In genomic region chr17:17030515-17031211, GRCh38 we compare ENCODE assay signal across 16 cellular contexts. TPM values are rescaled to one million over a fixed set of nuclear protein-coding genes. Genes with fewer than 3 reads are reported as not detected.
DNase-seq lines count a peak whose midpoint lies in the region; ATAC-seq and TF ChIP-seq lines count a peak whose summit lies in the region.
"Had no signal": no experiment of that assay in that cellular context is flagged by ENCODE, and none has a peak within 500 bp of the region (broad histone marks: within the 10 kb centered on the region; RNA-seq: fewer than 3 reads in every experiment).

No MANE protein-coding gene starts in this region.

- intact Hi-C loops in Right ventricle myocardium superior (cut with DNase I) (no loop called here), Right ventricle myocardium inferior (cut with DNase I) (loop anchor here (1.0 kb wide), 1 partner anchor 8 kb away; no protein-coding TSS in a partner anchor), ascending aorta (cut with DNase I) (no loop called here)

- no peak overlapping the region for H3K4me2 ChIP-seq in mesendoderm (ENCODE audit: low read length)

- no peak overlapping the region for H4K8ac ChIP-seq in mesendoderm (ENCODE audit: low read depth, low read length)

- H3K9me3 ChIP-seq in ascending aorta: no peaks in the 10 kb centered on the region
- H3K9me3 ChIP-seq: body of pancreas had no signal

- TF ChIP-seq CTCF in ascending aorta (IDR thresholded peaks at IDR 0.05): no peak

- H3K9ac ChIP-seq in mesendoderm (ENCODE audit: low read length): no peak overlapping the region

- no peaks in the 10 kb centered on the region for H3K79me1 ChIP-seq in mesendoderm (ENCODE audit: low read length)

- H3K23ac ChIP-seq in mesendoderm (ENCODE audit: low read length): no peak overlapping the region

- H3K27ac ChIP-seq in ascending aorta (peak overlapping the region; percentile 51 to 55), mesendoderm (ENCODE audit: low read depth, low read length) (no peak overlapping the region)

- H2AK5ac ChIP-seq in mesendoderm (ENCODE audit: low read length): peak overlapping the region; percentile 19

- DNase-seq in Right ventricle myocardium superior: peak; percentile 21
- DNase-seq in Right ventricle myocardium inferior (ENCODE audit: missing footprints): no peak
- no peak for DNase-seq in ascending aorta (ENCODE audit: low spot score in 2 of 2)
- peak; percentile 81 for DNase-seq in mesendoderm
- DNase-seq in H7: no peak
- no peak for DNase-seq in DMS 273 treated with DMSO at 0.1 percent for 48 hours (lab: John Stamatoyannopoulos, UW)
- DNase-seq: body of pancreas; EL; erythroblast; immature natural killer cell; NCI-H1930; stimulated activated naive CD8-positive, alpha-beta T cell treated with anti-CD3 and anti-CD28 coated beads, Interleukin-15, Interleukin-2, amounts not matched to agents 100 U/mL and 50 U/mL, for 24 hours had no signal

- H3K27me3 ChIP-seq in ascending aorta (no peaks in the 10 kb centered on the region), mesendoderm (ENCODE audit: insufficient read depth, low read length, poor library complexity) (no peaks in the 10 kb centered on the region), H7 (ENCODE audit: control insufficient read depth, insufficient read depth, low read length) (no peaks in the 10 kb centered on the region)
- H3K27me3 ChIP-seq: body of pancreas had no signal

- H3K4me1 ChIP-seq in ascending aorta (peaks cover 9 to 20% of the 10 kb centered on the region in 2 donors), mesendoderm (ENCODE audit: control insufficient read depth, low read depth, low read length) (peaks cover 15% of the 10 kb centered on the region)

- H3K18ac ChIP-seq in mesendoderm (ENCODE audit: low read length): no peak overlapping the region

- H2BK120ac ChIP-seq in mesendoderm (ENCODE audit: low read depth, low read length): no peak overlapping the region

- no peak overlapping the region for H3K4ac ChIP-seq in mesendoderm (ENCODE audit: low read depth, low read length)

- H3K56ac ChIP-seq in mesendoderm (ENCODE audit: low read length): peak overlapping the region; percentile 30

- no peak overlapping the region for H2BK15ac ChIP-seq in mesendoderm (replicated peaks; ENCODE audit: low read depth)

- no peak overlapping the region for H3K4me3 ChIP-seq in ascending aorta
- no peak overlapping the region for H3K4me3 ChIP-seq in mesendoderm (ENCODE audit: low read length)
- no peak overlapping the region for H3K4me3 ChIP-seq in H7 (ENCODE audit: insufficient read depth, low read depth, low read length)
- H3K4me3 ChIP-seq: body of pancreas had no signal

- no CpG with 5 or more reads among the region's 12 CpGs for WGBS in mesendoderm (ENCODE audit: extremely low coverage, insufficient coverage, low lambda C conversion rate)

- no peak for ATAC-seq in Right ventricle myocardium superior (ENCODE audit: poor library complexity)
- no peak for ATAC-seq in Right ventricle myocardium inferior
- ATAC-seq in HG02798 (IDR thresholded peaks at IDR 0.05; ENCODE audit: poor library complexity, unreplicated experiment): no peak
- ATAC-seq in GM19397 (IDR thresholded peaks at IDR 0.05; ENCODE audit: unreplicated experiment): no peak
- ATAC-seq: body of pancreas; stimulated activated naive CD8-positive, alpha-beta T cell treated with anti-CD3 and anti-CD28 coated beads, Interleukin-15, Interleukin-2, amounts not matched to agents 100 U/mL and 50 U/mL, for 24 hours had no signal

- H2BK5ac ChIP-seq in mesendoderm (ENCODE audit: low read length): peak overlapping the region; percentile 33

- H3K36me3 ChIP-seq in ascending aorta: no peaks in the 10 kb centered on the region
- H3K36me3 ChIP-seq in mesendoderm (ENCODE audit: control insufficient read depth, insufficient read depth, low read length): no peaks in the 10 kb centered on the region
- H3K36me3 ChIP-seq in H7 (replicated peaks; ENCODE audit: control insufficient read depth, insufficient read depth, low read length): no peaks in the 10 kb centered on the region

- H4K5ac ChIP-seq in mesendoderm (ENCODE audit: low read length): no peak overlapping the region

- H3K79me2 ChIP-seq in mesendoderm (ENCODE audit: control insufficient read depth, insufficient read depth, low read length): no peaks in the 10 kb centered on the region

RNA-seq across cellular contexts. Expression of gene MPRIP, which starts 11.6 kb away (rescaled TPM):
- total RNA-seq in Right ventricle myocardium superior (280 TPM), Right ventricle myocardium inferior (312 TPM), ascending aorta (246 TPM)
- polyA plus RNA-seq in mesendoderm (2013, experiment 1 of 2): 95.9 TPM
- polyA plus RNA-seq in mesendoderm (2013, experiment 2 of 2): 94.7 TPM
- total RNA-seq in H7 (2014; rRNA removed; shearing (Covaris generic)): 70.2 and 73.9 TPM in 2 replicates

RNA-seq across cellular contexts. Expression of gene TNFRSF13B, which starts 58.7 kb away (rescaled TPM):
- total RNA-seq in Right ventricle myocardium superior: not detected
- not detected for total RNA-seq in Right ventricle myocardium inferior
- total RNA-seq in ascending aorta: not detected
- 0.95 TPM for polyA plus RNA-seq in mesendoderm (2013, experiment 1 of 2)
- polyA plus RNA-seq in mesendoderm (2013, experiment 2 of 2): 0.81 TPM
- total RNA-seq in H7 (2014; rRNA removed; shearing (Covaris generic)): 0.21 TPM in 1 of 2 replicates, not detected in the other
- total RNA-seq: body of pancreas, lung microvascular endothelial cell, NCI-H460 had no signal
- polyA plus RNA-seq: immature natural killer cell had no signal

Comparison
In these comparisons a context has a peak if more than half of its experiments do, and no peak if none do; other contexts are left out.
1. DNase-seq: peak in Right ventricle myocardium superior (single experiment) and mesendoderm (single experiment); none in Right ventricle myocardium inferior (single experiment), ascending aorta (0 of 2), H7 (single experiment) and DMS 273 treated with DMSO at 0.1 percent for 48 hours (single experiment).